Comparison of ENCODE assay signal across 17 cellular contexts in the genomic region with DNA sequence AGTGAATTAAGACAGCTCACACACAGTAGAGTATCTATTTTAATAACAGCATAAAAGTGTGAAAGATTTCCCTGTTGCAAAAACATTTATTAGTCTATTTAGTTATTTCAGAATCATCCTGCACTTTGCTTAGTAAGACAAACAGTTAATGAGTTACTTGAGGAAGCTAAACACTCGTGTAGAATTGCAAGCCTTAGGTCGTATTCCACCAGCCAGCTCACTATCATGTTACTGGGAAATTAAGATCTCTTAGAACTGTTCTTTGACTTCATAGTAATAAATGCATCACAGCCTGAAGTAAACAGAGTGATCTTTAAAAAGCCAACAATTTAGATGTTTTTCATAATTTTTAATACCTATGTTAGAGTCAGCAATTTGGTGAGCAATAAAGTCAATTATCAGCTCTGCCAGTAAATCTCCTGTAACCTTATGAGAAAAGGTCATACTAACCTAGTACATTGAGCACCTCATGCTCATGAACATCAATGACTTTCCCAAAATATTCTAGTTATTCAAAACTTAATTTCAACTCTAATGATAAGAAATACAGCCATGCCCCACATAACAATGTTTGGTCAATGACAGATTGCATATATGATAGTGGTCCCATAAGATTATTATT.
"Had no signal": no experiment of that assay in that cellular context is flagged by ENCODE, and none has a peak within 500 bp of the region (broad histone marks: within the 10 kb centered on the region; RNA-seq: fewer than 3 reads in every experiment).

No MANE protein-coding gene starts in this region.

- H3K36me3 Mint-ChIP-seq: mesothelial cell of epicardium had no signal

- H3K4me1 Mint-ChIP-seq: mesothelial cell of epicardium, neural crest cell had no signal

- H3K4me1 ChIP-seq: body of pancreas, gastrocnemius medialis, tibial nerve, uterus had no signal

- H3K27me3 ChIP-seq: body of pancreas, gastrocnemius medialis, tibial nerve, uterus had no signal

- H3K4me3 ChIP-seq: body of pancreas, gastrocnemius medialis, lung, tibial nerve, uterus had no signal

- ATAC-seq: activated T-cell treated with anti-CD3 and anti-CD28 coated beads, Interleukin-2, amount 50 U/mL, for 4 hours; body of pancreas; gastrocnemius medialis had no signal

- H3K36me3 ChIP-seq: gastrocnemius medialis, tibial nerve, uterus had no signal

- H3K27ac ChIP-seq: body of pancreas, gastrocnemius medialis, tibial nerve, uterus had no signal

- H3K27ac Mint-ChIP-seq: activated naive CD4-positive, alpha-beta T cell treated with anti-CD3 and anti-CD28 coated beads for 36 hours; mesothelial cell of epicardium; stimulated activated naive CD8-positive, alpha-beta T cell treated with anti-CD3 and anti-CD28 coated beads, Interleukin-15, Interleukin-2, amounts not matched to agents 100 ng/mL and 50 ng/mL, for 24 hours; T-helper 1 cell treated with Interleukin-12 subunit alpha and Interleukin-12 subunit beta and Interleukin-4 antibody, amounts not matched to agents 30 μg/mL and 1 μg/mL, for 36 hours had no signal

- H3K9me3 ChIP-seq: body of pancreas, gastrocnemius medialis, uterus had no signal

- H3K4me3 Mint-ChIP-seq: activated naive CD4-positive, alpha-beta T cell treated with anti-CD3 and anti-CD28 coated beads for 36 hours; activated T-cell treated with anti-CD3 and anti-CD28 coated beads, Interleukin-2, amount 50 U/mL, for 4 hours; mesothelial cell of epicardium; neural crest cell; stimulated activated naive CD8-positive, alpha-beta T cell treated with anti-CD3 and anti-CD28 coated beads, Interleukin-15, Interleukin-2, amounts not matched to agents 100 ng/mL and 50 ng/mL, for 24 hours; T-helper 1 cell treated with Interleukin-12 subunit alpha and Interleukin-12 subunit beta and Interleukin-4 antibody, amounts not matched to agents 30 μg/mL and 1 μg/mL, for 36 hours had no signal

- DNase-seq: activated CD4-positive, alpha-beta T cell treated with anti-CD3 and anti-CD28 coated beads, Interleukin-2, amount 50 U/mL, for 1 hour; activated CD4-positive, CD25-positive, alpha-beta regulatory T cell treated with anti-CD3 and anti-CD28 coated beads, Interleukin-2, amount 50 U/mL, for 72 hours; activated CD8-positive, alpha-beta memory T cell treated with anti-CD3 and anti-CD28 coated beads, Interleukin-2, amount 50 U/mL, for 4 hours; activated naive CD4-positive, alpha-beta T cell treated with anti-CD3 and anti-CD28 coated beads for 36 hours; activated T-cell treated with anti-CD3 and anti-CD28 coated beads, Interleukin-2, amount 50 U/mL, for 4 hours; body of pancreas; caudate nucleus; erythroblast; gastrocnemius medialis; head of caudate nucleus; uterus had no signal

- H3K9me3 Mint-ChIP-seq: activated naive CD4-positive, alpha-beta T cell treated with anti-CD3 and anti-CD28 coated beads for 36 hours; activated T-cell treated with anti-CD3 and anti-CD28 coated beads, Interleukin-2, amount 50 U/mL, for 4 hours; stimulated activated naive CD8-positive, alpha-beta T cell treated with anti-CD3 and anti-CD28 coated beads, Interleukin-15, Interleukin-2, amounts not matched to agents 100 ng/mL and 50 ng/mL, for 24 hours; T-helper 1 cell treated with Interleukin-12 subunit alpha and Interleukin-12 subunit beta and Interleukin-4 antibody, amounts not matched to agents 30 μg/mL and 1 μg/mL, for 36 hours had no signal
